9 cellular contexts compared by ENCODE assay signal in the genomic region with DNA sequence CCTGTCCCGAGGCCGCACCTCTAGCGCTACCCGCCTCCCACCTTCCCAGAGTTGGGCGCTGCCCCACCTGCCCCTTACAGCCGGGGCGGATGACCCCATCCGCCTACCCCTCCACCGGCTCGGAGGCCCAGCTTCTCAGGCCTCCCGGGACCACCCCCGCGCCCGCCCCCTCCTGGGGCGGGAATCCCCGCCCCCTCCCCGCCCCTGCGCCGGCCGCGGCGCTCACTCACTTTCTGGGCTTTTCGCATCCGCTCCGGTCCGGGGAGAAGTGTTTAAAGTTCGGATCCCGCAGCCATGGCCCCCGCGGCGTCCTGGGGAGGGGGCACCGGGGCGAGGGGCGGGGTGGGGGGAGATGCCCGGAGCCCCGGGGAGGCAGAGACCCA. TPM values are rescaled to one million over a fixed set of nuclear protein-coding genes. Genes with fewer than 3 reads are reported as not detected.
DNase-seq lines count a peak whose midpoint lies in the region; ATAC-seq and TF ChIP-seq lines count a peak whose summit lies in the region.
"Had no signal": no experiment of that assay in that cellular context is flagged by ENCODE, and none has a peak within 500 bp of the region (broad histone marks: within the 10 kb centered on the region; RNA-seq: fewer than 3 reads in every experiment).

No MANE protein-coding gene starts in this region.

- H3K27me3 ChIP-seq in H7 (ENCODE audit: control insufficient read depth, insufficient read depth, low read length), result peaks cover 97% of the 10 kb centered on the region

- peak; percentile 95 for DNase-seq in H7
- peak; percentile 35 for DNase-seq in T-helper 9 cell
- no peak for DNase-seq in fibroblast of the aortic adventitia (ENCODE audit: low read depth)
- no peak for DNase-seq in skeletal muscle cell (ENCODE audit: low read depth)
- no peak for DNase-seq in NOMO-1 treated with DMSO at 0.1 percent for 48 hours (lab: John Stamatoyannopoulos, UW; ENCODE audit: unreplicated experiment)
- no peak for DNase-seq in NCI-H2029 treated with DMSO at 0.1 percent for 48 hours (lab: John Stamatoyannopoulos, UW)
- no peak for DNase-seq in DMS153 treated with DMSO at 0.1 percent for 48 hours (lab: John Stamatoyannopoulos, UW; ENCODE audit: unreplicated experiment)

- H3K4me3 ChIP-seq in H7 (ENCODE audit: insufficient read depth, low read depth, low read length), result peak overlapping the region; percentile 50
- peak overlapping the region; percentile 57 for H3K4me3 ChIP-seq in fibroblast of the aortic adventitia (ENCODE audit: low read depth, low read length)
- peak overlapping the region; percentile 44 for H3K4me3 ChIP-seq in skeletal muscle cell (ENCODE audit: low read depth, low read length)

- no peak for TF ChIP-seq CTCF in fibroblast of the aortic adventitia (IDR thresholded peaks at IDR 0.05; ENCODE audit: insufficient read depth, low read length)

- no peaks in the 10 kb centered on the region for H3K36me3 ChIP-seq in H7 (replicated peaks; ENCODE audit: control insufficient read depth, insufficient read depth, low read length)

- no peak for ATAC-seq in HG02981 (IDR thresholded peaks at IDR 0.05; ENCODE audit: unreplicated experiment)

RNA-seq across cellular contexts. Expression of gene ERFL, which starts 0.4 kb away (rescaled TPM):
- 0.15 TPM in 1 of 2 replicates, not detected in the other for total RNA-seq in H7 (2014; rRNA removed; shearing (Covaris generic))
- total RNA-seq in fibroblast of the aortic adventitia (ENCODE audit: low replicate concordance), result 0.57 TPM in 1 of 2 replicates, not detected in the other
- total RNA-seq: frontal cortex had no signal

RNA-seq across cellular contexts. Expression of gene RABAC1, which starts 31.3 kb away (rescaled TPM):
- 140 and 163 TPM in 2 replicates for total RNA-seq in H7 (2014; rRNA removed; shearing (Covaris generic))
- 122 and 201 TPM in 2 replicates for total RNA-seq in fibroblast of the aortic adventitia (ENCODE audit: low replicate concordance)

RNA-seq across cellular contexts. Expression of gene ARHGEF1, which starts 44.8 kb away (rescaled TPM):
- total RNA-seq in H7 (2014; rRNA removed; shearing (Covaris generic)), result 34.3 and 40.7 TPM in 2 replicates
- 26.8 and 57.6 TPM in 2 replicates for total RNA-seq in fibroblast of the aortic adventitia (ENCODE audit: low replicate concordance)

RNA-seq across cellular contexts. Expression of gene CD79A, which starts 50.7 kb away (rescaled TPM):
- 0.55 TPM in 1 of 2 replicates, not detected in the other for total RNA-seq in H7 (2014; rRNA removed; shearing (Covaris generic))
- total RNA-seq in fibroblast of the aortic adventitia (ENCODE audit: low replicate concordance), result 0.09 TPM in 1 of 2 replicates, not detected in the other
- total RNA-seq: frontal cortex had no signal

Comparison
In these comparisons a context has a peak if more than half of its experiments do, and no peak if none do; other contexts are left out.
1. DNase-seq: peak in H7 (single experiment) and T-helper 9 cell (single experiment); none in fibroblast of the aortic adventitia (single experiment), skeletal muscle cell (single experiment), NOMO-1 treated with DMSO at 0.1 percent for 48 hours (single experiment), NCI-H2029 treated with DMSO at 0.1 percent for 48 hours (single experiment) and DMS153 treated with DMSO at 0.1 percent for 48 hours (single experiment).
2. Peak in every context shown above with its lines, with median percentiles within 50 percentile points of each other: H3K4me3 ChIP-seq.